Comparison of ENCODE assay signal across 8 cellular contexts in genomic region chr1:109619655-109620395, GRCh38. TPM values are rescaled to one million over a fixed set of nuclear protein-coding genes. Genes with fewer than 3 reads are reported as not detected.
A peak's percentile ranks its signal among the peaks of the same experiment; 100 is the strongest.
DNase-seq lines count a peak whose midpoint lies in the region; ATAC-seq and TF ChIP-seq lines count a peak whose summit lies in the region.

TSS of gene AMPD2 (plus strand) at chr1:109619837. CDS start at chr1:109621176, 1,339 bp downstream.

- H3K4me2 ChIP-seq in neural cell (ENCODE audit: low read length) = peak within 1 kb of the TSS; percentile 97

- intact Hi-C loops in CD4-positive, alpha-beta T cell (cut with DNase I, micrococcal nuclease) = loop anchor here (5.0 to 10.0 kb wide), 5 partner anchors 128 to 405 kb away; partner anchors contain the start of genes ATXN7L2 (in 1 of the 2), CYB561D1 (in 1 of the 2), PSMA5 (in 1 of the 2) and PSRC1 (in 1 of the 2)

- peaks cover 38% of the 10 kb centered on the region for H3K79me2 ChIP-seq in neural cell (replicated peaks; ENCODE audit: insufficient read depth, low read length)

- peak within 1 kb of the TSS; percentile 89 for H3K27ac Mint-ChIP-seq in CD4-positive, alpha-beta T cell
- H3K27ac Mint-ChIP-seq in activated T-helper 17 cell treated with anti-CD3 and anti-CD28 coated beads, Interleukin-2, amount 50 U/mL, for 72 hours = peak within 1 kb of the TSS; percentile 99

- H3K9ac ChIP-seq in neural cell (ENCODE audit: low read length) (peak within 1 kb of the TSS; percentile 86), stomach smooth muscle (ENCODE audit: low read length in 2 of 2) (peak within 1 kb of the TSS; percentile 64 to 86)

- no peak for TF ChIP-seq CTCF in CD4-positive, alpha-beta T cell (IDR thresholded peaks at IDR 0.05)
- TF ChIP-seq CTCF in Peyer's patch (IDR thresholded peaks at IDR 0.05) (no peak), fibroblast of pulmonary artery (IDR thresholded peaks at IDR 0.05; ENCODE audit: low read length, missing control alignments) (no peak), neural cell (IDR thresholded peaks at IDR 0.05; ENCODE audit: poor library complexity, severe bottlenecking) (no peak)

- H4K20me1 ChIP-seq in neural cell (ENCODE audit: insufficient read depth) = no peaks in the 10 kb centered on the region

- no peaks in the 10 kb centered on the region for H3K9me3 Mint-ChIP-seq in CD4-positive, alpha-beta T cell
- H3K9me3 Mint-ChIP-seq in activated T-helper 17 cell treated with anti-CD3 and anti-CD28 coated beads, Interleukin-2, amount 50 U/mL, for 72 hours = no peaks in the 10 kb centered on the region

- TF ChIP-seq RAD21 in neural cell (conservative IDR thresholded peaks at IDR 0.05) = no peak

- no peaks in the 10 kb centered on the region for H3K9me3 ChIP-seq in CD4-positive, alpha-beta T cell (ENCODE audit: control insufficient read depth, low read length)
- no peaks in the 10 kb centered on the region for H3K9me3 ChIP-seq in Peyer's patch
- H3K9me3 ChIP-seq in neural cell (ENCODE audit: low read length) = no peaks in the 10 kb centered on the region
- H3K9me3 ChIP-seq in stomach smooth muscle (ENCODE audit: control insufficient read depth in 2 of 2, low read length in 2 of 2) = no peaks in the 10 kb centered on the region

- H3K36me3 ChIP-seq in Peyer's patch = no peaks in the 10 kb centered on the region
- H3K36me3 ChIP-seq in neural cell (ENCODE audit: insufficient read depth, low read length) = no peaks in the 10 kb centered on the region
- H3K36me3 ChIP-seq in stomach smooth muscle (ENCODE audit: control insufficient read depth in 2 of 2, insufficient read depth in 2 of 2, low read length in 2 of 2) = no peaks in the 10 kb centered on the region

- H3K4me3 ChIP-seq in Peyer's patch (peak within 1 kb of the TSS; percentile 50 to 79 (median 66)), fibroblast of pulmonary artery (replicated peaks; ENCODE audit: low read depth, low read length) (peak within 1 kb of the TSS; percentile 99), neural cell (ENCODE audit: low read length) (peak within 1 kb of the TSS; percentile 66), stomach smooth muscle (ENCODE audit: low read length in 2 of 2) (peak within 1 kb of the TSS; percentile 88 to 89)

- ATAC-seq in CD4-positive, alpha-beta T cell (ENCODE audit: poor library complexity) = peak; percentile 25
- peak; percentile 60 for ATAC-seq in GM19372 (IDR thresholded peaks at IDR 0.05; ENCODE audit: low read depth, unreplicated experiment)
- peak; percentile 61 for ATAC-seq in activated T-helper 17 cell treated with anti-CD3 and anti-CD28 coated beads, Interleukin-2, amount 50 U/mL, for 72 hours (replicated peaks)

- peak within 1 kb of the TSS; percentile 85 for H3K27ac ChIP-seq in CD4-positive, alpha-beta T cell (ENCODE audit: low read depth, low read length)
- H3K27ac ChIP-seq in Peyer's patch (peak within 1 kb of the TSS; percentile 73 to 83 (median 80)), neural cell (ENCODE audit: low read length) (peak within 1 kb of the TSS; percentile 94), stomach smooth muscle (ENCODE audit: low read length) (peak within 1 kb of the TSS; percentile 64)

- H2AFZ ChIP-seq in neural cell (ENCODE audit: low read depth, low read length) = peak within 1 kb of the TSS; percentile 75

- no peaks in the 10 kb centered on the region for H3F3A ChIP-seq in neural cell (ENCODE audit: insufficient read depth, low read length, poor library complexity, severe bottlenecking)

- TF ChIP-seq POLR2A in Peyer's patch (IDR thresholded peaks at IDR 0.05) = no peak

- H3K36me3 Mint-ChIP-seq in CD4-positive, alpha-beta T cell (ENCODE audit: low read depth) = peaks cover 4% of the 10 kb centered on the region
- H3K36me3 Mint-ChIP-seq in activated T-helper 17 cell treated with anti-CD3 and anti-CD28 coated beads, Interleukin-2, amount 50 U/mL, for 72 hours (ENCODE audit: low read depth) = peaks cover 30% of the 10 kb centered on the region

- no peak for TF ChIP-seq EP300 in neural cell (conservative IDR thresholded peaks at IDR 0.05; ENCODE audit: poor library complexity, severe bottlenecking)

- POLR2A ChIA-PET in CD4-positive, alpha-beta T cell (lab: Charles Lee) = interaction anchor here (0.7 to 2.9 kb wide), 10 partner anchors 11 to 365 kb away, joined by 3 to 52 read pairs (median 6); partner anchors contain the start of genes AHCYL1, ATXN7L2, GNAI3 and GSTM1

- peak; percentile 41 to 69 (median 56) for DNase-seq in CD4-positive, alpha-beta T cell
- DNase-seq in HK-2 (ENCODE audit: unreplicated experiment) = peak; percentile 88
- DNase-seq in Peyer's patch = peak; percentile 79 to 88 (median 82)
- peak; percentile 89 for DNase-seq in fibroblast of pulmonary artery (ENCODE audit: low read depth)

- H3K4me1 ChIP-seq in Peyer's patch (peaks cover 0 to 58% (median 17%) of the 10 kb centered on the region in 4 donors), stomach smooth muscle (ENCODE audit: control insufficient read depth, insufficient read depth, low read length) (peaks cover 50% of the 10 kb centered on the region)

- no peaks in the 10 kb centered on the region for H3K27me3 Mint-ChIP-seq in CD4-positive, alpha-beta T cell
- H3K27me3 Mint-ChIP-seq in activated T-helper 17 cell treated with anti-CD3 and anti-CD28 coated beads, Interleukin-2, amount 50 U/mL, for 72 hours = no peaks in the 10 kb centered on the region

- peaks cover 78% of the 10 kb centered on the region for H3K4me1 Mint-ChIP-seq in CD4-positive, alpha-beta T cell (ENCODE audit: low read depth)
- peaks cover 43% of the 10 kb centered on the region for H3K4me1 Mint-ChIP-seq in activated T-helper 17 cell treated with anti-CD3 and anti-CD28 coated beads, Interleukin-2, amount 50 U/mL, for 72 hours

- no peaks in the 10 kb centered on the region for H3K27me3 ChIP-seq in CD4-positive, alpha-beta T cell (ENCODE audit: control insufficient read depth, insufficient read depth, low read length)
- H3K27me3 ChIP-seq in Peyer's patch (no peaks in the 10 kb centered on the region), neural cell (ENCODE audit: insufficient read depth, low read depth, low read length) (no peaks in the 10 kb centered on the region), stomach smooth muscle (ENCODE audit: control insufficient read depth in 1 of 2, insufficient read depth in 2 of 2, low read length in 2 of 2) (no peaks in the 10 kb centered on the region)

- CTCF ChIA-PET in CD4-positive, alpha-beta T cell (lab: Charles Lee) = interaction anchor here (0.9 to 2.4 kb wide), 4 partner anchors 20 to 365 kb away, joined by 3 to 10 read pairs (median 4); partner anchors contain the start of genes AHCYL1 and GNAI3

- no peaks in the 10 kb centered on the region for H3K9me2 ChIP-seq in neural cell (ENCODE audit: insufficient read depth, low read length)

- peak within 1 kb of the TSS; percentile 99 for H3K4me3 Mint-ChIP-seq in CD4-positive, alpha-beta T cell
- peak within 1 kb of the TSS; percentile 97 for H3K4me3 Mint-ChIP-seq in activated T-helper 17 cell treated with anti-CD3 and anti-CD28 coated beads, Interleukin-2, amount 50 U/mL, for 72 hours

TF ChIP-seq in neural cell, 6 proteins besides CTCF, POLR2A, EP300 and RAD21:
- TF ChIP-seq, protein P1, sequence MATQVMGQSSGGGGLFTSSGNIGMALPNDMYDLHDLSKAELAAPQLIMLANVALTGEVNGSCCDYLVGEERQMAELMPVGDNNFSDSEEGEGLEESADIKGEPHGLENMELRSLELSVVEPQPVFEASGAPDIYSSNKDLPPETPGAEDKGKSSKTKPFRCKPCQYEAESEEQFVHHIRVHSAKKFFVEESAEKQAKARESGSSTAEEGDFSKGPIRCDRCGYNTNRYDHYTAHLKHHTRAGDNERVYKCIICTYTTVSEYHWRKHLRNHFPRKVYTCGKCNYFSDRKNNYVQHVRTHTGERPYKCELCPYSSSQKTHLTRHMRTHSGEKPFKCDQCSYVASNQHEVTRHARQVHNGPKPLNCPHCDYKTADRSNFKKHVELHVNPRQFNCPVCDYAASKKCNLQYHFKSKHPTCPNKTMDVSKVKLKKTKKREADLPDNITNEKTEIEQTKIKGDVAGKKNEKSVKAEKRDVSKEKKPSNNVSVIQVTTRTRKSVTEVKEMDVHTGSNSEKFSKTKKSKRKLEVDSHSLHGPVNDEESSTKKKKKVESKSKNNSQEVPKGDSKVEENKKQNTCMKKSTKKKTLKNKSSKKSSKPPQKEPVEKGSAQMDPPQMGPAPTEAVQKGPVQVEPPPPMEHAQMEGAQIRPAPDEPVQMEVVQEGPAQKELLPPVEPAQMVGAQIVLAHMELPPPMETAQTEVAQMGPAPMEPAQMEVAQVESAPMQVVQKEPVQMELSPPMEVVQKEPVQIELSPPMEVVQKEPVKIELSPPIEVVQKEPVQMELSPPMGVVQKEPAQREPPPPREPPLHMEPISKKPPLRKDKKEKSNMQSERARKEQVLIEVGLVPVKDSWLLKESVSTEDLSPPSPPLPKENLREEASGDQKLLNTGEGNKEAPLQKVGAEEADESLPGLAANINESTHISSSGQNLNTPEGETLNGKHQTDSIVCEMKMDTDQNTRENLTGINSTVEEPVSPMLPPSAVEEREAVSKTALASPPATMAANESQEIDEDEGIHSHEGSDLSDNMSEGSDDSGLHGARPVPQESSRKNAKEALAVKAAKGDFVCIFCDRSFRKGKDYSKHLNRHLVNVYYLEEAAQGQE (IDR thresholded peaks at IDR 0.05; ENCODE audit: borderline replicate concordance) = no peak
- TF ChIP-seq POLR2AphosphoS5 (IDR thresholded peaks at IDR 0.05) (no peak), SMC3 (conservative IDR thresholded peaks at IDR 0.05; ENCODE audit: poor library complexity) (peak; percentile 6), EZH2 (IDR thresholded peaks at IDR 0.05; ENCODE audit: borderline replicate concordance, insufficient read depth, low read length, poor library complexity, severe bottlenecking) (no peak), TAF1 (IDR thresholded peaks at IDR 0.05; ENCODE audit: low read depth) (peak; percentile 26), MXI1 (conservative IDR thresholded peaks at IDR 0.05; ENCODE audit: poor library complexity, severe bottlenecking) (peak; percentile 83)

RNA-seq across cellular contexts. Expression of gene AMPD2, which starts in this region (rescaled TPM):
- 100 to 1,000 TPM; 170 to 191 TPM for total RNA-seq in CD4-positive, alpha-beta T cell
- 100 to 1,000 TPM in 3 of 4 donors, 10 to 100 TPM in 1; 48.3 to 158 (median 110) TPM for total RNA-seq in Peyer's patch
- 100 to 1,000 TPM in 1 of 2 donors, 10 to 100 TPM in 1; 97.1 to 135 TPM for total RNA-seq in activated T-helper 17 cell treated with anti-CD3 and anti-CD28 coated beads, Interleukin-2, amount 50 U/mL, for 72 hours
- polyA plus RNA-seq in neural cell = 104 and 111 TPM in 2 replicates
- polyA minus RNA-seq in neural cell = 88.4 and 108 TPM in 2 replicates

Comparison
In these comparisons a context has a peak if more than half of its experiments do, and no peak if none do; other contexts are left out.
1. Peak in every context shown above with its lines: DNase-seq, ATAC-seq, H3K4me3 ChIP-seq and H3K27ac ChIP-seq.